Comparison of ENCODE assay signal across 15 cellular contexts in the genomic region with DNA sequence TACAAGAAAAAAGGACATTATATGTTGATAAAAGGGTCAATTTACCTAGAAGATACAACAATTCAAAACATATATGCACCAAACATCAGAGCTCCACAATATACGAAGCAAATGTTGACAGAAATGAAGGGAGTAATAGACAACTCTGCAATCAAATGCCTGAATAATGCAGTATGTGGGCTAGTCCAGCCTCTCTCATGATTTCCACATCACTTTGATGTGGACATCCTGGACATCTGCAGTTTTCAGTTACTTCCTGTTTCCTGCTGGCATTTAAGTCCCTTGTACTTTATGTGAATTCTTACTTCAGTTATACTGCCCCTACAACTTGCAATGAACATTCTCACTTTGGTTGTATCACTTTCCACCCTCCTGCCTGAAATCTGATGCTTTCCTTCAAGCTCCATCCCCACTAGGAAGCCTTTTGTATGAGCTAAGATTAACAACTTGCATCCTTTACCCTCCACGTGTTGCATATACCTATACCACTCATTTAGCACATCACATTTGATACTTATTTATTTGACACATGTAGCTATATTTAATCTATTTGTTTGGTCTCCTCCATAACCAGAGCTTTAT. TPM values are rescaled to one million over a fixed set of nuclear protein-coding genes. Genes with fewer than 3 reads are reported as not detected.
A peak's percentile ranks its signal among the peaks of the same experiment; 100 is the strongest.
DNase-seq lines count a peak whose midpoint lies in the region; TF ChIP-seq lines count a peak whose summit lies in the region.
"Had no signal": no experiment of that assay in that cellular context is flagged by ENCODE, and none has a peak within 500 bp of the region (broad histone marks: within the 10 kb centered on the region; RNA-seq: fewer than 3 reads in every experiment).

No MANE protein-coding gene starts in this region.

- no peak for TF ChIP-seq CTCF in astrocyte of the spinal cord (IDR thresholded peaks at IDR 0.05; ENCODE audit: low read depth, low read length)
- TF ChIP-seq CTCF in GM10266 (IDR thresholded peaks at IDR 0.05; ENCODE audit: control insufficient read depth, insufficient read depth, low read depth, missing control alignments): no peak

- in situ Hi-C loops in astrocyte of the spinal cord (cut with HindIII; ENCODE audit: low sequenced_read_pairs): no loop called here

- H3K4me3 ChIP-seq in astrocyte of the spinal cord (ENCODE audit: low read depth, low read length): no peak overlapping the region
- H3K4me3 ChIP-seq in skeletal muscle cell (ENCODE audit: low read depth, low read length): no peak overlapping the region
- H3K4me3 ChIP-seq: HAP-1 had no signal

- DNase-seq in NCI-H2107 treated with DMSO at 0.1 percent for 48 hours (lab: John Stamatoyannopoulos, UW; ENCODE audit: unreplicated experiment) (peak; percentile 53), NCI-H2107 (lab: John Stamatoyannopoulos, UW) (no peak), NCI-H524 (lab: John Stamatoyannopoulos, UW) (peak; percentile 15 to 58), astrocyte of the spinal cord (ENCODE audit: low read depth, low spot score) (peak; percentile 31), skeletal muscle cell (ENCODE audit: low read depth) (peak; percentile 9), occipital lobe (lab: John Stamatoyannopoulos, UW) (no peak), GM10266 (ENCODE audit: extremely low spot score) (no peak)
- DNase-seq in activated naive CD4-positive, alpha-beta T cell treated with anti-CD3 and anti-CD28 coated beads, Interleukin-2, amount 50 U/mL, for 16 hours: no peak
- DNase-seq: activated naive CD4-positive, alpha-beta T cell treated with Interleukin-2 at 50 U/mL for 16 hours; COR-L47; NCI-H1436 treated with DMSO at 0.1 percent for 48 hours; NCI-H748 treated with DMSO at 0.1 percent for 48 hours; nephron progenitor cell; SHP77 treated with DMSO at 0.1 percent for 48 hours had no signal

RNA-seq across cellular contexts. Expression of a gene that starts 36.7 kb away (rescaled TPM):
- 6.4 TPM for total RNA-seq in occipital lobe

Comparison
In these comparisons a context has a peak if more than half of its experiments do, and no peak if none do; other contexts are left out.
1. DNase-seq: peak in NCI-H2107 treated with DMSO at 0.1 percent for 48 hours (single experiment), NCI-H524 (2 of 2), astrocyte of the spinal cord (single experiment) and skeletal muscle cell (single experiment); none in NCI-H2107 (single experiment), occipital lobe (single experiment), GM10266 (single experiment) and activated naive CD4-positive, alpha-beta T cell treated with anti-CD3 and anti-CD28 coated beads, Interleukin-2, amount 50 U/mL, for 16 hours (single experiment).